ENCODE assay signal across 14 cellular contexts in the genomic region with DNA sequence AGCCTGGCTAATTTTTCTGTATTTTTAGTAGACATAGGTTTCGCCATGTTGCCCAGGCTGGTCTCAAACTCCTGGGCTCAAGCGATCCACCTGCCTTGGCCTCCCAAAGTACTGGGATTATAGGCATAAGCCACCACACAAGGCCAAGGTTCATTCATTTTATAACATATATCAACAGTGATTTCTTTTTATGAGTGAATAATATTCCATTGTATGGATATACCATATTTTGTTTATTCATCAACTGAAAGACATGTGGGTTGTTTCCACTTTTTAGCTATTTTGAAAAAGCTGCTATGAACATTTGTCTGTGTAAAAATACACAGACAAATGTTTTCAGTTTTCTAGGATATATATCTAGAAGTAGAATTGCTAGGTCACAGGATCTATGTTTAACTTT.
"Had no signal": no experiment of that assay in that cellular context is flagged by ENCODE, and none has a peak within 500 bp of the region (broad histone marks: within the 10 kb centered on the region; RNA-seq: fewer than 3 reads in every experiment).

No MANE protein-coding gene starts in this region.

- H3K27ac ChIP-seq: cardiac muscle cell, esophagus muscularis mucosa, neutrophil, uterus had no signal

- DNase-seq: activated CD4-positive, alpha-beta T cell treated with anti-CD3 and anti-CD28 coated beads, Interleukin-2, amount 10 ng/mL, durations not matched to agents 7 days and 5 days; activated CD8-positive, alpha-beta memory T cell treated with anti-CD3 and anti-CD28 coated beads, Interleukin-2, amount 10 ng/mL, durations not matched to agents 7 days and 5 days; activated T-cell treated with anti-CD3 and anti-CD28 coated beads, Interleukin-2, amount 50 U/mL, for 48 hours; cortex of kidney; effector CD4-positive, alpha-beta T cell; midbrain; stimulated activated CD4-positive, alpha-beta T cell treated with anti-CD3 and anti-CD28 coated beads, Interleukin-12 subunit alpha, Interleukin-12 subunit beta, amount 100 ng/mL, for 4 hours; stimulated activated CD4-positive, alpha-beta T cell treated with anti-CD3 and anti-CD28 coated beads, Interleukin-2, amount 100 ng/mL, for 24 hours; thyroid gland; uterus had no signal

- H3K9me3 ChIP-seq: esophagus muscularis mucosa, neutrophil, thyroid gland, uterus had no signal

- H3K27me3 Mint-ChIP-seq: activated CD4-positive, alpha-beta T cell treated with anti-CD3 and anti-CD28 coated beads, Interleukin-2, amount 10 ng/mL, durations not matched to agents 7 days and 5 days; activated CD8-positive, alpha-beta memory T cell treated with anti-CD3 and anti-CD28 coated beads, Interleukin-2, amount 10 ng/mL, durations not matched to agents 7 days and 5 days had no signal

- H3K4me3 ChIP-seq: cardiac muscle cell, esophagus muscularis mucosa, thyroid gland, uterus had no signal

- H3K36me3 ChIP-seq: cardiac muscle cell, thyroid gland, uterus had no signal

- H3K9me3 Mint-ChIP-seq: activated CD4-positive, alpha-beta T cell treated with anti-CD3 and anti-CD28 coated beads, Interleukin-2, amount 10 ng/mL, durations not matched to agents 7 days and 5 days; T-helper 1 cell treated with Interleukin-12 subunit alpha and Interleukin-12 subunit beta and Interleukin-4 antibody, amounts not matched to agents 30 μg/mL and 1 μg/mL, for 36 hours had no signal

- H3K27me3 ChIP-seq: cardiac muscle cell, esophagus muscularis mucosa, neutrophil, thyroid gland, uterus had no signal

- H3K4me3 Mint-ChIP-seq: activated CD4-positive, alpha-beta T cell treated with anti-CD3 and anti-CD28 coated beads, Interleukin-2, amount 10 ng/mL, durations not matched to agents 7 days and 5 days; activated CD8-positive, alpha-beta memory T cell treated with anti-CD3 and anti-CD28 coated beads, Interleukin-2, amount 10 ng/mL, durations not matched to agents 7 days and 5 days; T-helper 1 cell treated with Interleukin-12 subunit alpha and Interleukin-12 subunit beta and Interleukin-4 antibody, amounts not matched to agents 30 μg/mL and 1 μg/mL, for 36 hours had no signal

- H3K27ac Mint-ChIP-seq: activated CD8-positive, alpha-beta memory T cell treated with anti-CD3 and anti-CD28 coated beads, Interleukin-2, amount 10 ng/mL, durations not matched to agents 7 days and 5 days; T-helper 1 cell treated with Interleukin-12 subunit alpha and Interleukin-12 subunit beta and Interleukin-4 antibody, amounts not matched to agents 30 μg/mL and 1 μg/mL, for 36 hours had no signal
